35 cellular contexts compared by ENCODE assay signal in the genomic region with DNA sequence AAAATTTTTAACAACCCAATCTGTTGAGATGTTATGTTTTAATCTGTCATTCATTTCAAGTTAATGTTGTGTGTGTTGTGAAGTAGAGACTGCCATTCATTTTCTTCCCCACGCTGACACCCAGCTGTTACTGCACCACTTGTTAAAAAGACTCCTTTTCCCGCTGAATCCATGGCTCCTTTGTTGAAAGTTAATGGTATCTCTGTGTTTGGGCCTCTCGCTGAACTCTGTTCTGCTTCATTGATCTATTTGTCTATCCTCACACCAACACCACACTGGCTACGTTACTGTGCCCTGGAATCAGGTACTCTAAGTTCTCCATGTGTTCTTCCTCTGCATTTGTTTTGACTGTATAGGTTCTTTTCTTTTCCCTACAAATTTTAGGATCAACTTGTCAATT. TPM values are rescaled to one million over a fixed set of nuclear protein-coding genes. Genes with fewer than 3 reads are reported as not detected.
DNase-seq lines count a peak whose midpoint lies in the region; ATAC-seq, FAIRE-seq and TF ChIP-seq lines count a peak whose summit lies in the region.
"Had no signal": no experiment of that assay in that cellular context is flagged by ENCODE, and none has a peak within 500 bp of the region (broad histone marks: within the 10 kb centered on the region; RNA-seq: fewer than 3 reads in every experiment).

No MANE protein-coding gene starts in this region.

- peaks cover 6% of the 10 kb centered on the region for H3K4me1 ChIP-seq in SJCRH30
- peaks cover 58% of the 10 kb centered on the region for H3K4me1 ChIP-seq in HepG2 (ENCODE audit: insufficient read depth, low read length)
- H3K4me1 ChIP-seq in Caco-2, result peaks cover 4% of the 10 kb centered on the region; the same call in 1 of the 2 replicates
- H3K4me1 ChIP-seq: pancreas had no signal

- peak overlapping the region; percentile 43 for H3K4me2 ChIP-seq in HepG2 (ENCODE audit: low read depth, low read length)

- H4K20me1 ChIP-seq in HepG2 (ENCODE audit: insufficient read depth, low read length), result no peaks in the 10 kb centered on the region

- H3K4me1 Mint-ChIP-seq in progenitor cell of endocrine pancreas (ENCODE audit: low read depth), result peaks cover 22% of the 10 kb centered on the region
- H3K4me1 Mint-ChIP-seq in Caco-2 (ENCODE audit: low read depth, unreplicated experiment), result no peaks in the 10 kb centered on the region

- H3K9ac ChIP-seq in HepG2 (ENCODE audit: insufficient read depth, low read depth, low read length), result no peak overlapping the region

- H3K36me3 Mint-ChIP-seq in progenitor cell of endocrine pancreas (ENCODE audit: insufficient read depth) (peaks cover 18% of the 10 kb centered on the region), Caco-2 (ENCODE audit: insufficient read depth, unreplicated experiment) (no peaks in the 10 kb centered on the region)
- H3K36me3 Mint-ChIP-seq: activated CD4-positive, alpha-beta memory T cell treated with anti-CD3 and anti-CD28 coated beads for 36 hours; activated naive CD4-positive, alpha-beta T cell treated with anti-CD3 and anti-CD28 coated beads, Interleukin-2, amount 50 U/mL, for 72 hours; natural killer cell treated with Interleukin-12 subunit alpha and Interleukin-12 subunit beta and Interleukin-15 and Interleukin-18, amount 100 ng/mL, for 72 hours had no signal

- CTCF ChIA-PET in HepG2 (lab: Yijun Ruan, JAX; ENCODE audit: low intra/inter-chr PET ratio, low total read pairs) (no interaction called here), Caco-2 (lab: Charles Lee) (no interaction called here)

- no peak for TF ChIP-seq POLR2A in HepG2 (IDR thresholded peaks at IDR 0.05; ENCODE audit: insufficient read depth in 1 of 2, low read depth in 2 of 2, low read length in 2 of 2)

- DNase-seq in NCI-H748 (lab: John Stamatoyannopoulos, UW; ENCODE audit: unreplicated experiment) (peak; percentile 16), NCI-H748 treated with DMSO at 0.1 percent for 48 hours (lab: John Stamatoyannopoulos, UW) (no peak), SJCRH30 (peak in 1 of 2 experiments; percentile 66), HepG2 (ENCODE audit: low spot score) (peak; percentile 90), progenitor cell of endocrine pancreas (ENCODE audit: low spot score, unreplicated experiment) (no peak), RCC 7860 (ENCODE audit: low spot score) (no peak), Caco-2 (no peak), AG08396 (ENCODE audit: low spot score) (no peak)
- DNase-seq: activated CD4-positive, alpha-beta memory T cell treated with anti-CD3 and anti-CD28 coated beads for 36 hours; activated CD4-positive, CD25-positive, alpha-beta regulatory T cell treated with anti-CD3 and anti-CD28 coated beads, Interleukin-2, amount 50 U/mL, for 72 hours; activated CD8-positive, alpha-beta memory T cell treated with anti-CD3 and anti-CD28 coated beads, Interleukin-2, amount 50 U/mL, for 4 hours; amygdala; CD4-positive, alpha-beta T cell; GOT3; HFFc6; KBM-7; mucosa of descending colon; NCI-H1092 treated with DMSO at 0.1 percent for 48 hours; NCI-H1930; pancreas; PC-3; right cardiac atrium; stimulated activated CD4-positive, alpha-beta T cell treated with anti-CD3 and anti-CD28 coated beads, Interleukin-1b, Interleukin-23, amount 100 ng/mL, for 48 hours had no signal

- no peaks in the 10 kb centered on the region for H3K27me3 ChIP-seq in SJCRH30
- H3K27me3 ChIP-seq in HepG2 (ENCODE audit: control insufficient read depth in 1 of 2, insufficient read depth in 2 of 2, low read length in 2 of 2), result no peaks in the 10 kb centered on the region
- H3K27me3 ChIP-seq in Caco-2 (replicated peaks; ENCODE audit: control insufficient read depth, insufficient read depth, low read length), result no peaks in the 10 kb centered on the region
- H3K27me3 ChIP-seq: pancreas had no signal

- H3K79me2 ChIP-seq in HepG2 (ENCODE audit: insufficient read depth, low read length), result no peaks in the 10 kb centered on the region

- H3K4me3 ChIP-seq in SJCRH30 (no peak overlapping the region), HepG2 (replicated peaks in 1 of 3; ENCODE audit: insufficient read depth in 1 of 3, low read depth in 2 of 3, low read length in 3 of 3) (no peak overlapping the region), Caco-2 (ENCODE audit: low read depth, low read length) (no peak overlapping the region)
- H3K4me3 ChIP-seq: lung, mucosa of descending colon, pancreas, thoracic aorta had no signal

- no peaks in the 10 kb centered on the region for H3K9me3 ChIP-seq in SJCRH30 (replicated peaks)
- no peaks in the 10 kb centered on the region for H3K9me3 ChIP-seq in HepG2 (ENCODE audit: low read length)
- H3K9me3 ChIP-seq in Caco-2, result no peaks in the 10 kb centered on the region
- H3K9me3 ChIP-seq: mucosa of descending colon, pancreas, thoracic aorta had no signal

- in situ Hi-C loops in HepG2 (cut with HindIII; ENCODE audit: extremely low pct_ligation_motif_present, low pct_unique_long_range_greater_than_20kb), result no loop called here

- intact Hi-C loops in HepG2 (cut with micrococcal nuclease; ENCODE audit: unreplicated experiment), result no loop called here
- intact Hi-C loops in Caco-2 (cut with micrococcal nuclease; ENCODE audit: unreplicated experiment), result no loop called here

- peak; percentile 85 for FAIRE-seq in HepG2 (lab: Jason Lieb, UNC)
- FAIRE-seq in RCC 7860 (lab: Jason Lieb, UNC), result no peak
- FAIRE-seq: endothelial cell of umbilical vein, frontal cortex, pancreas, urothelium cell line had no signal

- TF ChIP-seq EP300 in HepG2 (IDR thresholded peaks at IDR 0.05; ENCODE audit: low read depth in 2 of 2, low read length in 2 of 2), result peak in 1 of 2 experiments; percentile 86; a peak in 2 of 4 replicates
- no peak; the same call in 1 of the 2 replicates for TF ChIP-seq EP300 in HepG2 (CRISPR knock-in tag; IDR thresholded peaks at IDR 0.05; ENCODE audit: borderline replicate concordance)

- H3K9me3 Mint-ChIP-seq in progenitor cell of endocrine pancreas (ENCODE audit: low read depth), result no peaks in the 10 kb centered on the region
- H3K9me3 Mint-ChIP-seq in Caco-2 (ENCODE audit: unreplicated experiment), result peaks cover 10% of the 10 kb centered on the region
- H3K9me3 Mint-ChIP-seq: activated CD4-positive, alpha-beta memory T cell treated with anti-CD3 and anti-CD28 coated beads for 36 hours; activated naive CD4-positive, alpha-beta T cell treated with anti-CD3 and anti-CD28 coated beads, Interleukin-2, amount 50 U/mL, for 72 hours; activated T-helper 1 cell treated with anti-CD3 and anti-CD28 coated beads, Interleukin-12 subunit alpha, Interleukin-12 subunit beta, Interleukin-2, Interleukin-4 antibody, amounts not matched to agents 30 ng/mL and 10 ng/mL and 1 ng/mL, durations not matched to agents 14 hours and 24 hours and 36 hours; CD4-positive, alpha-beta T cell; natural killer cell treated with Interleukin-12 subunit alpha and Interleukin-12 subunit beta and Interleukin-15 and Interleukin-18, amount 100 ng/mL, for 72 hours; stimulated activated naive CD8-positive, alpha-beta T cell treated with anti-CD3 and anti-CD28 coated beads, Interleukin-15, Interleukin-2, amounts not matched to agents 100 ng/mL and 50 ng/mL, for 24 hours; T-helper 1 cell treated with Interleukin-12 subunit alpha and Interleukin-12 subunit beta and Interleukin-4 antibody, amounts not matched to agents 30 μg/mL and 1 μg/mL, for 36 hours had no signal

- no peaks in the 10 kb centered on the region for H3K27me3 Mint-ChIP-seq in progenitor cell of endocrine pancreas
- H3K27me3 Mint-ChIP-seq in Caco-2 (ENCODE audit: insufficient read depth, unreplicated experiment), result no peaks in the 10 kb centered on the region
- H3K27me3 Mint-ChIP-seq: activated CD4-positive, alpha-beta memory T cell treated with anti-CD3 and anti-CD28 coated beads for 36 hours; CD4-positive, alpha-beta T cell; natural killer cell treated with Interleukin-12 subunit alpha and Interleukin-12 subunit beta and Interleukin-15 and Interleukin-18, amount 100 ng/mL, for 72 hours; stimulated activated naive CD8-positive, alpha-beta T cell treated with anti-CD3 and anti-CD28 coated beads, Interleukin-15, Interleukin-2, amounts not matched to agents 100 ng/mL and 50 ng/mL, for 24 hours had no signal

- POLR2A ChIA-PET in HepG2 (lab: Yijun Ruan, JAX) (interaction anchor here (0.6 kb wide), 2 partner anchors 23 to 26 kb away, joined by 3 to 7 read pairs; no protein-coding TSS in a partner anchor), Caco-2 (lab: Charles Lee) (no interaction called here)

- BruUV-seq in HepG2 (replicated peaks; lab: Mats Ljungman, UMichigan) (no TSS peak), Caco-2 (replicated peaks; lab: Mats Ljungman, UMichigan) (no TSS peak)

- H2AFZ ChIP-seq in HepG2 (ENCODE audit: low read length), result no peak overlapping the region

- no peak for TF ChIP-seq RAD21 in HepG2 (CRISPR knock-in tag; IDR thresholded peaks at IDR 0.05)

- H3K36me3 ChIP-seq in SJCRH30 (no peaks in the 10 kb centered on the region), HepG2 (replicated peaks in 1 of 2; ENCODE audit: control insufficient read depth in 1 of 2, insufficient read depth in 2 of 2, low read length in 2 of 2) (no peaks in the 10 kb centered on the region), Caco-2 (ENCODE audit: control insufficient read depth, insufficient read depth, low read length) (no peaks in the 10 kb centered on the region)
- H3K36me3 ChIP-seq: pancreas, thoracic aorta had no signal

- H3K4me3 Mint-ChIP-seq in progenitor cell of endocrine pancreas (ENCODE audit: low read depth) (no peak overlapping the region), Caco-2 (ENCODE audit: unreplicated experiment) (no peak overlapping the region)
- H3K4me3 Mint-ChIP-seq: activated CD4-positive, alpha-beta memory T cell treated with anti-CD3 and anti-CD28 coated beads for 36 hours; activated T-helper 1 cell treated with anti-CD3 and anti-CD28 coated beads, Interleukin-12 subunit alpha, Interleukin-12 subunit beta, Interleukin-2, Interleukin-4 antibody, amounts not matched to agents 30 ng/mL and 10 ng/mL and 1 ng/mL, durations not matched to agents 14 hours and 24 hours and 36 hours; CD4-positive, alpha-beta T cell; HFFc6; natural killer cell treated with Interleukin-12 subunit alpha and Interleukin-12 subunit beta and Interleukin-15 and Interleukin-18, amount 100 ng/mL, for 72 hours; stimulated activated naive CD8-positive, alpha-beta T cell treated with anti-CD3 and anti-CD28 coated beads, Interleukin-15, Interleukin-2, amounts not matched to agents 100 ng/mL and 50 ng/mL, for 24 hours; T-helper 1 cell treated with Interleukin-12 subunit alpha and Interleukin-12 subunit beta and Interleukin-4 antibody, amounts not matched to agents 30 μg/mL and 1 μg/mL, for 36 hours had no signal

- peak overlapping the region; percentile 91 for H3K27ac Mint-ChIP-seq in progenitor cell of endocrine pancreas
- no peak overlapping the region for H3K27ac Mint-ChIP-seq in Caco-2 (ENCODE audit: unreplicated experiment)
- H3K27ac Mint-ChIP-seq: activated CD4-positive, alpha-beta memory T cell treated with anti-CD3 and anti-CD28 coated beads for 36 hours; activated naive CD4-positive, alpha-beta T cell treated with anti-CD3 and anti-CD28 coated beads, Interleukin-2, amount 50 U/mL, for 72 hours; activated T-helper 1 cell treated with anti-CD3 and anti-CD28 coated beads, Interleukin-12 subunit alpha, Interleukin-12 subunit beta, Interleukin-2, Interleukin-4 antibody, amounts not matched to agents 30 ng/mL and 10 ng/mL and 1 ng/mL, durations not matched to agents 14 hours and 24 hours and 36 hours; CD4-positive, alpha-beta T cell; HFFc6; natural killer cell treated with Interleukin-12 subunit alpha and Interleukin-12 subunit beta and Interleukin-15 and Interleukin-18, amount 100 ng/mL, for 72 hours; stimulated activated naive CD8-positive, alpha-beta T cell treated with anti-CD3 and anti-CD28 coated beads, Interleukin-15, Interleukin-2, amounts not matched to agents 100 ng/mL and 50 ng/mL, for 24 hours; T-helper 1 cell treated with Interleukin-12 subunit alpha and Interleukin-12 subunit beta and Interleukin-4 antibody, amounts not matched to agents 30 μg/mL and 1 μg/mL, for 36 hours had no signal

- H3K27ac ChIP-seq in SJCRH30, result peak overlapping the region; percentile 18; the same call in 1 of the 2 replicates
- peak overlapping the region; percentile 77 for H3K27ac ChIP-seq in HepG2 (ENCODE audit: extremely low read length, insufficient read depth, low read length)
- H3K27ac ChIP-seq: pancreas, thoracic aorta had no signal

- 2% methylated on average over 4 of the region's 4 CpGs for WGBS in HepG2 (ENCODE audit: low lambda C conversion rate)

- ATAC-seq in HepG2, result peak; percentile 95
- ATAC-seq: activated naive CD4-positive, alpha-beta T cell treated with anti-CD3 and anti-CD28 coated beads, Interleukin-2, amount 50 U/mL, for 72 hours; mucosa of descending colon; natural killer cell treated with Interleukin-12 subunit alpha and Interleukin-12 subunit beta and Interleukin-15 and Interleukin-18, amount 100 ng/mL, for 72 hours; pancreas; PC-3; right cardiac atrium; SK-N-SH treated with all-trans-retinoic acid at 6 μM for 48 hours had no signal

- 0 out of 2 replicates have a peak, but pooled peaks have one; percentile 14 for TF ChIP-seq CTCF in HepG2 (CRISPR knock-in tag; IDR thresholded peaks at IDR 0.05)
- no peak for TF ChIP-seq CTCF in progenitor cell of endocrine pancreas (IDR thresholded peaks at IDR 0.05; ENCODE audit: unreplicated experiment)
- no peak for TF ChIP-seq CTCF in Caco-2 (IDR thresholded peaks at IDR 0.05; ENCODE audit: insufficient read depth in 1 of 2, low read depth in 1 of 2, low read length in 1 of 2, severe bottlenecking in 1 of 2, unreplicated experiment in 1 of 2)

RNA-seq across cellular contexts. Expression of gene PDE9A, which starts 58.2 kb away (rescaled TPM):
- 14.8 and 14.9 TPM in 2 replicates for total RNA-seq in SJCRH30 (2014; rRNA removed; shearing (Covaris generic))
- total RNA-seq in HepG2 (2016; rRNA removed; fragmentation: Illumina TruSeq; extraction: Trizol) (4.3 and 4.6 TPM in 2 replicates), progenitor cell of endocrine pancreas (50.8 and 57.0 TPM in 2 replicates), Caco-2 (2022) (9.7 and 10.5 TPM in 2 replicates)
- 5.9 and 7.3 TPM in 2 replicates for total RNA-seq in HepG2 (2016; cell fraction: cytosol; rRNA removed; fragmentation: Illumina TruSeq; extraction: Trizol; ENCODE audit: low read depth)
- 4.1 and 4.3 TPM in 2 replicates for total RNA-seq in HepG2 (2016; cell fraction: insoluble cytoplasmic fraction; rRNA removed; fragmentation: Illumina TruSeq; extraction: Trizol)
- 9.6 TPM in 2 replicates for total RNA-seq in HepG2 (2016; cell fraction: membrane; rRNA removed; fragmentation: Illumina TruSeq; extraction: Trizol)
- total RNA-seq in HepG2 (2016; cell fraction: nucleus; rRNA removed; fragmentation: Illumina TruSeq; extraction: Trizol), result 4.2 and 5.2 TPM in 2 replicates
- polyA plus RNA-seq in HepG2 (2011; rRNA removed), result 19.7 and 22.9 TPM in 2 replicates
- polyA plus RNA-seq in HepG2 (2011; cell fraction: cytosol; rRNA removed), result 16.4 and 19.0 TPM in 2 replicates
- 25.1 and 25.6 TPM in 2 replicates for polyA plus RNA-seq in HepG2 (2011; cell fraction: nucleus; rRNA removed)
- polyA plus RNA-seq in HepG2 (2012), result 15.9 and 16.0 TPM in 2 replicates
- polyA plus RNA-seq in HepG2 (2016; cell fraction: cytosol; fragmentation: Illumina TruSeq; extraction: Trizol; ENCODE audit: low read depth), result 12.4 and 13.6 TPM in 2 replicates
- polyA plus RNA-seq in HepG2 (2016; cell fraction: insoluble cytoplasmic fraction; fragmentation: Illumina TruSeq; extraction: Trizol; ENCODE audit: low read depth), result 5.4 and 7.7 TPM in 2 replicates
- polyA plus RNA-seq in HepG2 (2016; cell fraction: membrane; fragmentation: Illumina TruSeq; extraction: Trizol; ENCODE audit: low read depth), result 12.9 and 13.7 TPM in 2 replicates
- 8.9 TPM in 2 replicates for polyA plus RNA-seq in HepG2 (2016; cell fraction: nucleus; fragmentation: Illumina TruSeq; extraction: Trizol; ENCODE audit: insufficient read depth, low read depth)
- 6.1 and 18.8 TPM in 2 replicates for polyA minus RNA-seq in HepG2 (2011; rRNA and poly(A)+ RNA removed; ENCODE audit: low replicate concordance)
- polyA minus RNA-seq in HepG2 (2011; cell fraction: cytosol; rRNA and poly(A)+ RNA removed), result 10.6 and 12.7 TPM in 2 replicates
- 10.4 and 11.6 TPM in 2 replicates for polyA minus RNA-seq in HepG2 (2011; cell fraction: nucleus; rRNA and poly(A)+ RNA removed)
- total RNA-seq: A172, HFFc6 had no signal

Comparison
In these comparisons a context has a peak if more than half of its experiments do, and no peak if none do; other contexts are left out.
1. DNase-seq: peak in NCI-H748 (single experiment) and HepG2 (single experiment); none in NCI-H748 treated with DMSO at 0.1 percent for 48 hours (single experiment), progenitor cell of endocrine pancreas (single experiment), RCC 7860 (single experiment), Caco-2 (0 of 2) and AG08396 (single experiment).